In the genomic region with DNA sequence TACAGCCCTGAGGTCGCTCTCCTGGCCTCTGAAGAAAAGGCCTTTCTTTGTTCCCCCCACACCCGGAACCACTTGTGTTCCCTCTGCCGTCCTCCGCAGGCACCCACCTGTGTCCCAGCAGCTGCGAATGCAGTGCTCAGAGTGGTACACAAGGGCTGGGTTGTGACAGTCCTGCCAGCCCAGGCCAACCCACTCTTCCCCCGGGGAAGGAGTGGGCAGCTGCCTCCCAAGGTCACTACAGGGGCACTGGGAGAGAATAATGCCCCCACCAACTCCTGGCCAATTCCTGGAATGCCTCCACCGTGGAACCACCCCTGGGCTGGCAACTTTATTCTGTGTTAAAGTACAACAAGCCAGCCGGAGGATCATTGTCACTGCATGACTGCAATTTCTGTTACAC, we compare ENCODE assay signal across 1 cellular context.
TF ChIP-seq lines count a peak whose summit lies in the region.

No MANE protein-coding gene starts in this region.

TF ChIP-seq in HepG2, 621 proteins besides CTCF, POLR2A, EP300 and RAD21:
- TF ChIP-seq ZNF34 (CRISPR knock-in tag; IDR thresholded peaks at IDR 0.05; ENCODE audit: borderline replicate concordance) (no peak), ZBTB7B (CRISPR knock-in tag; IDR thresholded peaks at IDR 0.05) (no peak), ZNF232 (CRISPR knock-in tag; IDR thresholded peaks at IDR 0.05; ENCODE audit: borderline replicate concordance) (no peak), HOXA9 (CRISPR knock-in tag; IDR thresholded peaks at IDR 0.05; ENCODE audit: borderline replicate concordance) (no peak), KAT2B (IDR thresholded peaks at IDR 0.05; ENCODE audit: borderline replicate concordance, low read depth, low read length) (no peak), FOXM1 (CRISPR knock-in tag; IDR thresholded peaks at IDR 0.05) (no peak), HNRNPL (IDR thresholded peaks at IDR 0.05; ENCODE audit: low read depth, low read length) (no peak), MIER3 (CRISPR knock-in tag; IDR thresholded peaks at IDR 0.05; ENCODE audit: borderline replicate concordance) (no peak), PTBP1 (IDR thresholded peaks at IDR 0.05; ENCODE audit: low read depth, low read length, poor library complexity, severe bottlenecking) (no peak), RFXAP (CRISPR knock-in tag; IDR thresholded peaks at IDR 0.05; ENCODE audit: borderline replicate concordance) (no peak), ZNF441 (CRISPR knock-in tag; IDR thresholded peaks at IDR 0.05; ENCODE audit: borderline replicate concordance) (no peak), ATF1 (CRISPR knock-in tag; IDR thresholded peaks at IDR 0.05) (no peak)
- TF ChIP-seq, protein P1, sequence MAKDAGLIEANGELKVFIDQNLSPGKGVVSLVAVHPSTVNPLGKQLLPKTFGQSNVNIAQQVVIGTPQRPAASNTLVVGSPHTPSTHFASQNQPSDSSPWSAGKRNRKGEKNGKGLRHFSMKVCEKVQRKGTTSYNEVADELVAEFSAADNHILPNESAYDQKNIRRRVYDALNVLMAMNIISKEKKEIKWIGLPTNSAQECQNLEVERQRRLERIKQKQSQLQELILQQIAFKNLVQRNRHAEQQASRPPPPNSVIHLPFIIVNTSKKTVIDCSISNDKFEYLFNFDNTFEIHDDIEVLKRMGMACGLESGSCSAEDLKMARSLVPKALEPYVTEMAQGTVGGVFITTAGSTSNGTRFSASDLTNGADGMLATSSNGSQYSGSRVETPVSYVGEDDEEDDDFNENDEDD (CRISPR knock-in tag; IDR thresholded peaks at IDR 0.05; ENCODE audit: borderline replicate concordance), result no peak
- TF ChIP-seq, protein P2, sequence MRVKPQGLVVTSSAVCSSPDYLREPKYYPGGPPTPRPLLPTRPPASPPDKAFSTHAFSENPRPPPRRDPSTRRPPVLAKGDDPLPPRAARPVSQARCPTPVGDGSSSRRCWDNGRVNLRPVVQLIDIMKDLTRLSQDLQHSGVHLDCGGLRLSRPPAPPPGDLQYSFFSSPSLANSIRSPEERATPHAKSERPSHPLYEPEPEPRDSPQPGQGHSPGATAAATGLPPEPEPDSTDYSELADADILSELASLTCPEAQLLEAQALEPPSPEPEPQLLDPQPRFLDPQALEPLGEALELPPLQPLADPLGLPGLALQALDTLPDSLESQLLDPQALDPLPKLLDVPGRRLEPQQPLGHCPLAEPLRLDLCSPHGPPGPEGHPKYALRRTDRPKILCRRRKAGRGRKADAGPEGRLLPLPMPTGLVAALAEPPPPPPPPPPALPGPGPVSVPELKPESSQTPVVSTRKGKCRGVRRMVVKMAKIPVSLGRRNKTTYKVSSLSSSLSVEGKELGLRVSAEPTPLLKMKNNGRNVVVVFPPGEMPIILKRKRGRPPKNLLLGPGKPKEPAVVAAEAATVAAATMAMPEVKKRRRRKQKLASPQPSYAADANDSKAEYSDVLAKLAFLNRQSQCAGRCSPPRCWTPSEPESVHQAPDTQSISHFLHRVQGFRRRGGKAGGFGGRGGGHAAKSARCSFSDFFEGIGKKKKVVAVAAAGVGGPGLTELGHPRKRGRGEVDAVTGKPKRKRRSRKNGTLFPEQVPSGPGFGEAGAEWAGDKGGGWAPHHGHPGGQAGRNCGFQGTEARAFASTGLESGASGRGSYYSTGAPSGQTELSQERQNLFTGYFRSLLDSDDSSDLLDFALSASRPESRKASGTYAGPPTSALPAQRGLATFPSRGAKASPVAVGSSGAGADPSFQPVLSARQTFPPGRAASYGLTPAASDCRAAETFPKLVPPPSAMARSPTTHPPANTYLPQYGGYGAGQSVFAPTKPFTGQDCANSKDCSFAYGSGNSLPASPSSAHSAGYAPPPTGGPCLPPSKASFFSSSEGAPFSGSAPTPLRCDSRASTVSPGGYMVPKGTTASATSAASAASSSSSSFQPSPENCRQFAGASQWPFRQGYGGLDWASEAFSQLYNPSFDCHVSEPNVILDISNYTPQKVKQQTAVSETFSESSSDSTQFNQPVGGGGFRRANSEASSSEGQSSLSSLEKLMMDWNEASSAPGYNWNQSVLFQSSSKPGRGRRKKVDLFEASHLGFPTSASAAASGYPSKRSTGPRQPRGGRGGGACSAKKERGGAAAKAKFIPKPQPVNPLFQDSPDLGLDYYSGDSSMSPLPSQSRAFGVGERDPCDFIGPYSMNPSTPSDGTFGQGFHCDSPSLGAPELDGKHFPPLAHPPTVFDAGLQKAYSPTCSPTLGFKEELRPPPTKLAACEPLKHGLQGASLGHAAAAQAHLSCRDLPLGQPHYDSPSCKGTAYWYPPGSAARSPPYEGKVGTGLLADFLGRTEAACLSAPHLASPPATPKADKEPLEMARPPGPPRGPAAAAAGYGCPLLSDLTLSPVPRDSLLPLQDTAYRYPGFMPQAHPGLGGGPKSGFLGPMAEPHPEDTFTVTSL (CRISPR knock-in tag; IDR thresholded peaks at IDR 0.05; ENCODE audit: borderline replicate concordance), result no peak
